17 cellular contexts compared by ENCODE assay signal in the genomic region with DNA sequence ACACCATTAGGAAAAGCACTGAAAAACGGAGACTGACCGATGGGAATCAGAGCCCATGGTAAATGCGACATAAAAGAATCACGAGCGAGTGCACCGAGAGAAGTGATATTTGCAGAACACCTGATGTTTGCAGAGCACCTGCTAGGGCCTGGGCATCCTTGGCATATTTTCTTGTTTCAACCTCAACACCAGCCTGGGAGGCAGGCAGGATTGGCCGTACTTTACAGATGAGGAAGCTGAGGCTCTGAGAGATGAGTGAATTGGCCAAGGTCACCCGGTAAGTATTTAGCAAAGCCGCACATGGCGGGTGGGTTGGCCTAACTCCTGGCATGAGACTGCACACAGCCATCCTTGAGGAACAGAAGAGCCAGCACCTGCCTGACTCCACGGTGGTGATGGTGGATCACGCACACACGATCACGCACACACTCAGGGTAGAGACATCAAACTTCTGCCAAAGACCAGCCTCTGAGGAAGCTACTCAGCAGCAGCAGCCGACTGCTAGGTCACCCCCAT. TPM values are rescaled to one million over a fixed set of nuclear protein-coding genes. Genes with fewer than 3 reads are reported as not detected.
A peak's percentile ranks its signal among the peaks of the same experiment; 100 is the strongest.
DNase-seq lines count a peak whose midpoint lies in the region; ATAC-seq and TF ChIP-seq lines count a peak whose summit lies in the region.
"Had no signal": no experiment of that assay in that cellular context is flagged by ENCODE, and none has a peak within 500 bp of the region (broad histone marks: within the 10 kb centered on the region; RNA-seq: fewer than 3 reads in every experiment).

No MANE protein-coding gene starts in this region.

- H3K27ac ChIP-seq in 22Rv1 (peak overlapping the region; percentile 31; the same call in 1 of the 2 replicates), C4-2B (peak overlapping the region; percentile 63), layer of hippocampus (ENCODE audit: low read depth, low read length) (peak overlapping the region; percentile 22)
- H3K27ac ChIP-seq: GM23248 had no signal

- no peaks in the 10 kb centered on the region for H3K27me3 ChIP-seq in layer of hippocampus (ENCODE audit: control insufficient read depth, insufficient read depth, low read length)

- H3K4me3 Mint-ChIP-seq in T-helper 17 cell: no peak overlapping the region
- H3K4me3 Mint-ChIP-seq: B cell; CD8-positive, alpha-beta T cell had no signal

- no peak for ATAC-seq in T-helper 17 cell
- ATAC-seq in GM19455 (IDR thresholded peaks at IDR 0.05; ENCODE audit: unreplicated experiment): no peak
- ATAC-seq: CD8-positive, alpha-beta T cell; HCT116; SK-N-SH treated with all-trans-retinoic acid at 6 μM for 48 hours had no signal

- H3K9me3 ChIP-seq in T-helper 17 cell (ENCODE audit: control insufficient read depth, low read length, poor library complexity, severe bottlenecking): no peaks in the 10 kb centered on the region

- DNase-seq in T-helper 17 cell (no peak), HuH-7 (ENCODE audit: low spot score) (no peak), GF-D8 (lab: John Stamatoyannopoulos, UW) (no peak)
- DNase-seq: CD8-positive, alpha-beta T cell; DMS79; GM23248; KBM-7; NCI-H226; NCI-H524 treated with DMSO at 0.1 percent for 48 hours; SHP77 had no signal

- no peak for TF ChIP-seq CTCF in 22Rv1 (IDR thresholded peaks at IDR 0.05)
- TF ChIP-seq CTCF in C4-2B (conservative IDR thresholded peaks at IDR 0.05): no peak

- peaks cover 7% of the 10 kb centered on the region for H3K4me1 Mint-ChIP-seq in T-helper 17 cell
- H3K4me1 Mint-ChIP-seq: B cell had no signal

- H3K27ac Mint-ChIP-seq in T-helper 17 cell: peak overlapping the region; percentile 27
- H3K27ac Mint-ChIP-seq: B cell; CD8-positive, alpha-beta T cell had no signal

- H3K36me3 Mint-ChIP-seq in T-helper 17 cell (ENCODE audit: low read depth): peaks cover 2% of the 10 kb centered on the region

- no peaks in the 10 kb centered on the region for H3K27me3 Mint-ChIP-seq in T-helper 17 cell
- H3K27me3 Mint-ChIP-seq: B cell had no signal

RNA-seq across cellular contexts. Expression of a gene that starts 21.6 kb away (rescaled TPM):
- 1 to 10 TPM; 1.6 to 3.5 TPM for total RNA-seq in T-helper 17 cell

RNA-seq across cellular contexts. Expression of a gene that starts 23.7 kb away (rescaled TPM):
- 100 to 1,000 TPM; 114 to 142 TPM for total RNA-seq in T-helper 17 cell

RNA-seq across cellular contexts. Expression of a gene that starts 39.0 kb away (rescaled TPM):
- total RNA-seq in T-helper 17 cell: 10 to 100 TPM; 33.5 to 35.9 TPM

RNA-seq across cellular contexts. Expression of a gene that starts 57.2 kb away (rescaled TPM):
- total RNA-seq in T-helper 17 cell: 10 to 100 TPM; 28.9 to 31.1 TPM
